ENCODE assay signal across 9 cellular contexts in the genomic region with DNA sequence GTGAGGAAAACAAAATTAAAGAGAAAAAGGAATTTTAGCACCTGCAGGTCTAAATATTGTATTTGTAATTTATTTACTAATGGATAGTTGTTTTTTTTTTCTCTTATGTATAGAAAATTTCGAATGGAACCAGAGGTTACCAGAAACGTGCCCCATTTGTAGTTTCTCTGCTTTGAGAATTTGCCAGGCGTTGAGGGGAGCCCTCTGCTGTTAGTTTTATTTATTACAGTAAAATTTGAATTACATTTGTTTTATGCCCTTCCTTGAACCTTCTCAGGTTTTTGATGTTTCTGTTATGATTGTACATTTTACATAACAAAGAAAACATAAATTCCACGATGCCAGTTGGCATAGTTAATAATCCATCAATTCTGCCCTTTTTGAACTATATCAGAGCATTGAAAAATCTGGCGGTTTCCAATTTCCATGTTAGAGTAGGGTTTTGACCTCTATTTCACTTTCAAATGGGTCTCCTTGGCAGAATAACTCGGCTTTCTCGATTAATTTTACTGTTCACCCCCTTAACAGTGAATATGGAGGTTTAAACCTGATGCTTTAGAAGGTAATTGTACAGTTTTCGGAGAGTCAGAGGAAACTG. TPM values are rescaled to one million over a fixed set of nuclear protein-coding genes. Genes with fewer than 3 reads are reported as not detected.
A peak's percentile ranks its signal among the peaks of the same experiment; 100 is the strongest.
DNase-seq lines count a peak whose midpoint lies in the region; ATAC-seq and TF ChIP-seq lines count a peak whose summit lies in the region.
"Had no signal": no experiment of that assay in that cellular context is flagged by ENCODE, and none has a peak within 500 bp of the region (broad histone marks: within the 10 kb centered on the region; RNA-seq: fewer than 3 reads in every experiment).

No MANE protein-coding gene starts in this region.

- no peak overlapping the region for H3K9ac ChIP-seq in SU-DHL-6 (ENCODE audit: low read length)

- H3K27ac ChIP-seq in SU-DHL-6 (ENCODE audit: low read depth, low read length) (no peak overlapping the region), transverse colon (no peak overlapping the region)
- H3K27ac ChIP-seq: SJSA1 had no signal

- no peak overlapping the region for H3K4me3 ChIP-seq in Jurkat, Clone E6-1 (ENCODE audit: low read length)
- H3K4me3 ChIP-seq in SU-DHL-6 (ENCODE audit: insufficient read depth, low read length, poor library complexity, severe bottlenecking) (no peak overlapping the region), transverse colon (no peak overlapping the region)
- H3K4me3 ChIP-seq: SJSA1 had no signal

- H3K9me3 ChIP-seq in SU-DHL-6 (ENCODE audit: insufficient read depth, low read length) = no peaks in the 10 kb centered on the region
- no peaks in the 10 kb centered on the region for H3K9me3 ChIP-seq in transverse colon
- H3K9me3 ChIP-seq: SJSA1 had no signal

- intact Hi-C loops in transverse colon (cut with DNase I; ENCODE audit: low total_unique reads) (loop anchor here (2.0 kb wide), 1 partner anchor 131 kb away; no protein-coding TSS in a partner anchor), sciatic nerve (cut with DNase I) (loop anchor here (2.0 kb wide), 1 partner anchor 133 kb away; no protein-coding TSS in a partner anchor)

- no peaks in the 10 kb centered on the region for H4K20me1 ChIP-seq in SU-DHL-6 (ENCODE audit: low read depth, low read length)

- no peaks in the 10 kb centered on the region for H3K36me3 ChIP-seq in SU-DHL-6 (ENCODE audit: low read length)
- H3K36me3 ChIP-seq in transverse colon = no peaks in the 10 kb centered on the region
- H3K36me3 ChIP-seq: SJSA1 had no signal

- H3K27me3 ChIP-seq in SU-DHL-6 (ENCODE audit: low read length) = no peaks in the 10 kb centered on the region
- H3K27me3 ChIP-seq in transverse colon = no peaks in the 10 kb centered on the region
- H3K27me3 ChIP-seq: SJSA1 had no signal

- peaks cover 0 to 17% (median 0%) of the 10 kb centered on the region in 4 donors for H3K4me1 ChIP-seq in transverse colon

- DNase-seq in EH (ENCODE audit: low read depth) (peak; percentile 50), hepatic stellate cell (ENCODE audit: low spot score) (peak; percentile 31), transverse colon (no peak), sciatic nerve (ENCODE audit: low spot score) (no peak)
- DNase-seq in Jurkat, Clone E6-1 (ENCODE audit: low read depth, low spot score) = peak; percentile 12
- no peak for DNase-seq in activated effector memory CD4-positive, alpha-beta T cell treated with Interleukin-2 at 50 U/mL for 16 hours
- no peak for DNase-seq in activated naive CD4-positive, alpha-beta T cell treated with anti-CD3 and anti-CD28 coated beads, Interleukin-2, amount 50 U/mL, for 16 hours

- no peak for TF ChIP-seq EP300 in transverse colon (IDR thresholded peaks at IDR 0.05; ENCODE audit: low read depth)

- no peak for TF ChIP-seq POLR2A in transverse colon (IDR thresholded peaks at IDR 0.05)

- no peaks in the 10 kb centered on the region for H3F3A ChIP-seq in SU-DHL-6 (ENCODE audit: insufficient read depth)

- in situ Hi-C loops in transverse colon (cut with MboI; ENCODE audit: low pct_ligation_motif_present in 1 of 4, low pct_unique_long_range_greater_than_20kb in 1 of 4, low sequenced_read_pairs in 3 of 4) = loop anchor here in 1 of 4 donors (10.0 kb wide), 1 partner anchor 137 kb away; no protein-coding TSS in a partner anchor

- H2AFZ ChIP-seq in SU-DHL-6 (ENCODE audit: low read depth, low read length, severe bottlenecking) = no peak overlapping the region

- 25 to 27% methylated on average over 8 of the region's 8 CpGs for WGBS in transverse colon (ENCODE audit: low coverage in 1 of 2), 2 donors

- no peak overlapping the region for H3K4me2 ChIP-seq in SU-DHL-6 (ENCODE audit: low read depth, low read length, poor library complexity, severe bottlenecking)

- TF ChIP-seq CTCF in SU-DHL-6 (IDR thresholded peaks at IDR 0.05; ENCODE audit: insufficient read depth, low read length, poor library complexity, severe bottlenecking) (peak; percentile 41), transverse colon (IDR thresholded peaks at IDR 0.05) (peak; percentile 50 to 68 (median 62))

- no peaks in the 10 kb centered on the region for H3K79me2 ChIP-seq in SU-DHL-6 (ENCODE audit: insufficient read depth, low read length)

- ATAC-seq in sciatic nerve = no peak

- H3K9me2 ChIP-seq in SU-DHL-6 (replicated peaks; ENCODE audit: insufficient read depth, low read length) = no peaks in the 10 kb centered on the region

RNA-seq across cellular contexts. Expression of a gene that starts 35.1 kb away (rescaled TPM):
- polyA plus RNA-seq in Jurkat, Clone E6-1 (2012; ENCODE audit: insufficient read depth, insufficient read length) = not detected
- total RNA-seq in transverse colon = not detected
- total RNA-seq in sciatic nerve = not detected
- total RNA-seq: SJSA1 had no signal

RNA-seq across cellular contexts. Expression of a gene that starts 57.7 kb away (rescaled TPM):
- polyA plus RNA-seq in Jurkat, Clone E6-1 (2012; ENCODE audit: insufficient read depth, insufficient read length) = not detected
- total RNA-seq in transverse colon = 10 to 100 TPM; 27.3 to 54.9 (median 40.1) TPM
- total RNA-seq in sciatic nerve = 332 TPM

Comparison
In these comparisons a context has a peak if more than half of its experiments do, and no peak if none do; other contexts are left out.
1. DNase-seq: peak in EH (single experiment), Jurkat, Clone E6-1 (single experiment) and hepatic stellate cell (single experiment); none in transverse colon (single experiment), activated effector memory CD4-positive, alpha-beta T cell treated with Interleukin-2 at 50 U/mL for 16 hours (single experiment), sciatic nerve (single experiment) and activated naive CD4-positive, alpha-beta T cell treated with anti-CD3 and anti-CD28 coated beads, Interleukin-2, amount 50 U/mL, for 16 hours (single experiment).